ENCODE assay signal across 1 cellular context in genomic region chr1:35876988-35877387, GRCh38.
TF ChIP-seq lines count a peak whose summit lies in the region.

No MANE protein-coding gene starts in this region.

TF ChIP-seq in HepG2, 621 proteins besides CTCF, POLR2A, EP300 and RAD21 (continued from another document):
- TF ChIP-seq, protein P1, sequence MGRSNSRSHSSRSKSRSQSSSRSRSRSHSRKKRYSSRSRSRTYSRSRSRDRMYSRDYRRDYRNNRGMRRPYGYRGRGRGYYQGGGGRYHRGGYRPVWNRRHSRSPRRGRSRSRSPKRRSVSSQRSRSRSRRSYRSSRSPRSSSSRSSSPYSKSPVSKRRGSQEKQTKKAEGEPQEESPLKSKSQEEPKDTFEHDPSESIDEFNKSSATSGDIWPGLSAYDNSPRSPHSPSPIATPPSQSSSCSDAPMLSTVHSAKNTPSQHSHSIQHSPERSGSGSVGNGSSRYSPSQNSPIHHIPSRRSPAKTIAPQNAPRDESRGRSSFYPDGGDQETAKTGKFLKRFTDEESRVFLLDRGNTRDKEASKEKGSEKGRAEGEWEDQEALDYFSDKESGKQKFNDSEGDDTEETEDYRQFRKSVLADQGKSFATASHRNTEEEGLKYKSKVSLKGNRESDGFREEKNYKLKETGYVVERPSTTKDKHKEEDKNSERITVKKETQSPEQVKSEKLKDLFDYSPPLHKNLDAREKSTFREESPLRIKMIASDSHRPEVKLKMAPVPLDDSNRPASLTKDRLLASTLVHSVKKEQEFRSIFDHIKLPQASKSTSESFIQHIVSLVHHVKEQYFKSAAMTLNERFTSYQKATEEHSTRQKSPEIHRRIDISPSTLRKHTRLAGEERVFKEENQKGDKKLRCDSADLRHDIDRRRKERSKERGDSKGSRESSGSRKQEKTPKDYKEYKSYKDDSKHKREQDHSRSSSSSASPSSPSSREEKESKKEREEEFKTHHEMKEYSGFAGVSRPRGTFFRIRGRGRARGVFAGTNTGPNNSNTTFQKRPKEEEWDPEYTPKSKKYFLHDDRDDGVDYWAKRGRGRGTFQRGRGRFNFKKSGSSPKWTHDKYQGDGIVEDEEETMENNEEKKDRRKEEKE (IDR thresholded peaks at IDR 0.05), result no peak
- TF ChIP-seq NR1H2 (CRISPR knock-in tag; IDR thresholded peaks at IDR 0.05; ENCODE audit: borderline replicate concordance, low read depth) (no peak), ZNF552 (CRISPR knock-in tag; IDR thresholded peaks at IDR 0.05; ENCODE audit: borderline replicate concordance) (no peak), ZNF781 (CRISPR knock-in tag; IDR thresholded peaks at IDR 0.05; ENCODE audit: borderline replicate concordance, not compliant biosample characterization) (no peak), RORA (CRISPR knock-in tag; IDR thresholded peaks at IDR 0.05) (no peak), MEIS2 (CRISPR knock-in tag; IDR thresholded peaks at IDR 0.05) (peak; percentile 81; the same call in 1 of the 2 replicates), ERF (CRISPR knock-in tag; IDR thresholded peaks at IDR 0.05) (peak; percentile 64; the same call in 1 of the 2 replicates), HNRNPK (IDR thresholded peaks at IDR 0.05; ENCODE audit: low read depth, low read length, poor library complexity, severe bottlenecking) (no peak), RBFOX2 (IDR thresholded peaks at IDR 0.05; ENCODE audit: low read depth, low read length) (no peak), ATRX (CRISPR knock-in tag; IDR thresholded peaks at IDR 0.05; ENCODE audit: borderline replicate concordance) (no peak), MIXL1 (CRISPR knock-in tag; IDR thresholded peaks at IDR 0.05) (0 out of 2 replicates have a peak, but pooled peaks have one; percentile 42), TFAP4 (IDR thresholded peaks at IDR 0.05; ENCODE audit: borderline replicate concordance, low read depth) (no peak), ZNF7 (CRISPR knock-in tag; IDR thresholded peaks at IDR 0.05) (no peak), PRPF4 (IDR thresholded peaks at IDR 0.05; ENCODE audit: low read depth, low read length, poor library complexity, severe bottlenecking) (no peak), ZNF230 (CRISPR knock-in tag; IDR thresholded peaks at IDR 0.05) (no peak), CCAR2 (optimal IDR thresholded peaks at IDR 0.05; ENCODE audit: low read depth, low read length) (no peak), HIVEP1 (CRISPR knock-in tag; IDR thresholded peaks at IDR 0.05) (no peak), SRSF1 (optimal IDR thresholded peaks at IDR 0.05; ENCODE audit: low read depth, low read length) (no peak), MYNN (CRISPR knock-in tag; IDR thresholded peaks at IDR 0.05; ENCODE audit: low read depth) (no peak), SALL1 (CRISPR knock-in tag; IDR thresholded peaks at IDR 0.05) (peak; percentile 71), SSRP1 (CRISPR knock-in tag; IDR thresholded peaks at IDR 0.05) (no peak), ETV5 (CRISPR knock-in tag; IDR thresholded peaks at IDR 0.05; ENCODE audit: borderline replicate concordance) (no peak), ZBTB10 (CRISPR knock-in tag; IDR thresholded peaks at IDR 0.05; ENCODE audit: borderline replicate concordance) (no peak), KLF6 (CRISPR knock-in tag; IDR thresholded peaks at IDR 0.05) (0 out of 2 replicates have a peak, but pooled peaks have one; percentile 37), ZFP36L1 (CRISPR knock-in tag; IDR thresholded peaks at IDR 0.05) (no peak), HNRNPUL1 (IDR thresholded peaks at IDR 0.05; ENCODE audit: low read depth, low read length) (no peak), TARDBP (CRISPR knock-in tag; IDR thresholded peaks at IDR 0.05) (no peak), TFE3 (CRISPR knock-in tag; IDR thresholded peaks at IDR 0.05) (0 out of 2 replicates have a peak, but pooled peaks have one; percentile 28)
- TF ChIP-seq, protein P2, sequence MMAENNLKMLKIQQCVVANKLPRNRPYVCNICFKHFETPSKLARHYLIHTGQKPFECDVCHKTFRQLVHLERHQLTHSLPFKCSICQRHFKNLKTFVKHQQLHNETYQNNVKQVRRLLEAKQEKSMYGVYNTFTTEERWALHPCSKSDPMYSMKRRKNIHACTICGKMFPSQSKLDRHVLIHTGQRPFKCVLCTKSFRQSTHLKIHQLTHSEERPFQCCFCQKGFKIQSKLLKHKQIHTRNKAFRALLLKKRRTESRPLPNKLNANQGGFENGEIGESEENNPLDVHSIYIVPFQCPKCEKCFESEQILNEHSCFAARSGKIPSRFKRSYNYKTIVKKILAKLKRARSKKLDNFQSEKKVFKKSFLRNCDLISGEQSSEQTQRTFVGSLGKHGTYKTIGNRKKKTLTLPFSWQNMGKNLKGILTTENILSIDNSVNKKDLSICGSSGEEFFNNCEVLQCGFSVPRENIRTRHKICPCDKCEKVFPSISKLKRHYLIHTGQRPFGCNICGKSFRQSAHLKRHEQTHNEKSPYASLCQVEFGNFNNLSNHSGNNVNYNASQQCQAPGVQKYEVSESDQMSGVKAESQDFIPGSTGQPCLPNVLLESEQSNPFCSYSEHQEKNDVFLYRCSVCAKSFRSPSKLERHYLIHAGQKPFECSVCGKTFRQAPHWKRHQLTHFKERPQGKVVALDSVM (CRISPR knock-in tag; IDR thresholded peaks at IDR 0.05), result no peak
- TF ChIP-seq, protein P3, sequence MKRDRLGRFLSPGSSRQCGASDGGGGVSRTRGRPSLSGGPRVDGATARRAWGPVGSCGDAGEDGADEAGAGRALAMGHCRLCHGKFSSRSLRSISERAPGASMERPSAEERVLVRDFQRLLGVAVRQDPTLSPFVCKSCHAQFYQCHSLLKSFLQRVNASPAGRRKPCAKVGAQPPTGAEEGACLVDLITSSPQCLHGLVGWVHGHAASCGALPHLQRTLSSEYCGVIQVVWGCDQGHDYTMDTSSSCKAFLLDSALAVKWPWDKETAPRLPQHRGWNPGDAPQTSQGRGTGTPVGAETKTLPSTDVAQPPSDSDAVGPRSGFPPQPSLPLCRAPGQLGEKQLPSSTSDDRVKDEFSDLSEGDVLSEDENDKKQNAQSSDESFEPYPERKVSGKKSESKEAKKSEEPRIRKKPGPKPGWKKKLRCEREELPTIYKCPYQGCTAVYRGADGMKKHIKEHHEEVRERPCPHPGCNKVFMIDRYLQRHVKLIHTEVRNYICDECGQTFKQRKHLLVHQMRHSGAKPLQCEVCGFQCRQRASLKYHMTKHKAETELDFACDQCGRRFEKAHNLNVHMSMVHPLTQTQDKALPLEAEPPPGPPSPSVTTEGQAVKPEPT (CRISPR knock-in tag; IDR thresholded peaks at IDR 0.05; ENCODE audit: low read depth), result no peak
